9 cellular contexts compared by ENCODE assay signal in the genomic region with DNA sequence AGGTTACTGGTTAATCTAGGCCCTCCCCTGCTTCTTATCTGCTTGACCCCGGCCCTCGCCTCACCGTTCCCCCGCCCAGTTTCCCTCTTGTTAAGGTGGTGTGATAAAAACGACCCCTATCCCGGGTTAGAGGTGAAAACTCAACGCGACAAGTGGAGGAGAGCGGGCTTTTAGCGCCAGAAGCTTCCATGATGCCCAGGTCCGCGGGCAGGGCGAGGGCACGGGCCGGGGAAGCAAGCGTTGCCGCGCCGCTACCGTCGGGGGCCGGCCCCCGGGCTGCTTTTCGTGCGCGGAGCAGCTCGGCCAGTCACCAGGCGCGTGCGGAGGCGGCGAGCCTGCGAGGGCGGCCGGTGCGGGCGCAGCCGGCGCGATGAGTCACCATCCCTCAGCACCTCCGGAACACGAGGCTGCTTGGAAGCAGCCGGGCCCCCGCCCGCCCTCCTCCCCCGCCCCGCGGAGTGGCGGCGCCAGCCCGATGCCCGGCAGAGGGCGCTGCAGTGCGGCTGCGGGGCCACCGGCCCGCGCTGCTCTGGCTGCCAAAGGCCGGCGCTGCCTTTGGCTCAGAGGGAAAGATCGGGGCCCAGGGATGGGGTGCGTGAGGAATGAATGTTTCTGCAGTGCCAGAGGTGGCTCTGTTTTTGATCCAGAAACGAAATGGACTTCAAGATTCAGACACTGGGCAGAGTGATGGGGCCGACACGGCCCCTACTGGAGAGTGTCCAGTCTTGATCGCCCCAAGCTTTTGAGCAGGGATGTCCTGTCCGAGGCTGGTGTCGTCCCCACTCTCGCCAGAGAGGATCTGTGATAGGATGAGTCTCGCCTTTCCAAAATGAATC.
DNase-seq lines count a peak whose midpoint lies in the region; ATAC-seq and TF ChIP-seq lines count a peak whose summit lies in the region.
"Had no signal": no experiment of that assay in that cellular context is flagged by ENCODE, and none has a peak within 500 bp of the region (broad histone marks: within the 10 kb centered on the region; RNA-seq: fewer than 3 reads in every experiment).

No MANE protein-coding gene starts in this region.

- H3K27me3 Mint-ChIP-seq in natural killer cell treated with Interleukin-12 subunit alpha and Interleukin-12 subunit beta and Interleukin-15 and Interleukin-18, amount 100 ng/mL, for 72 hours: peaks cover 0 to 35% of the 10 kb centered on the region in 2 donors
- H3K27me3 Mint-ChIP-seq in stimulated activated memory B cell treated with anti-CD40 and anti-IgM and Interleukin-4, amounts not matched to agents 10 μg/mL and 1 μg/mL and 100 μg/mL, for 72 hours: peaks cover 12% of the 10 kb centered on the region

- DNase-seq in Ammon's horn (ENCODE audit: low spot score): peak; percentile 71
- peak; percentile 44 for DNase-seq in GM19238 (ENCODE audit: insufficient read length, low spot score)
- DNase-seq in activated T-helper 1 cell treated with Interleukin-2 at 50 U/mL for 16 hours (ENCODE audit: low read depth): peak; percentile 76
- peak; percentile 87 for DNase-seq in fibroblast of gingiva (ENCODE audit: low read depth)
- DNase-seq in natural killer cell treated with Interleukin-12 subunit alpha and Interleukin-12 subunit beta and Interleukin-15 and Interleukin-18, amount 100 ng/mL, for 72 hours (ENCODE audit: low spot score): peak; percentile 89

- peak; percentile 60 for ATAC-seq in HG03565 (IDR thresholded peaks at IDR 0.05; ENCODE audit: unreplicated experiment)
- peak; percentile 98 to 99 for ATAC-seq in natural killer cell treated with Interleukin-12 subunit alpha and Interleukin-12 subunit beta and Interleukin-15 and Interleukin-18, amount 100 ng/mL, for 72 hours
- ATAC-seq in stimulated activated memory B cell treated with anti-CD40 and anti-IgM and Interleukin-4, amounts not matched to agents 10 μg/mL and 1 μg/mL and 100 μg/mL, for 72 hours: peak; percentile 87

- H3K27ac Mint-ChIP-seq in natural killer cell treated with Interleukin-12 subunit alpha and Interleukin-12 subunit beta and Interleukin-15 and Interleukin-18, amount 100 ng/mL, for 72 hours: no peak overlapping the region
- no peak overlapping the region for H3K27ac Mint-ChIP-seq in stimulated activated memory B cell treated with anti-CD40 and anti-IgM and Interleukin-4, amounts not matched to agents 10 μg/mL and 1 μg/mL and 100 μg/mL, for 72 hours
- H3K27ac Mint-ChIP-seq: IgD-negative memory B cell had no signal

- no peaks in the 10 kb centered on the region for H3K9me3 Mint-ChIP-seq in natural killer cell treated with Interleukin-12 subunit alpha and Interleukin-12 subunit beta and Interleukin-15 and Interleukin-18, amount 100 ng/mL, for 72 hours
- no peaks in the 10 kb centered on the region for H3K9me3 Mint-ChIP-seq in stimulated activated memory B cell treated with anti-CD40 and anti-IgM and Interleukin-4, amounts not matched to agents 10 μg/mL and 1 μg/mL and 100 μg/mL, for 72 hours
- H3K9me3 Mint-ChIP-seq: IgD-negative memory B cell had no signal

- peaks cover 0 to 3% of the 10 kb centered on the region in 2 donors for H3K4me1 Mint-ChIP-seq in natural killer cell treated with Interleukin-12 subunit alpha and Interleukin-12 subunit beta and Interleukin-15 and Interleukin-18, amount 100 ng/mL, for 72 hours (ENCODE audit: low read depth in 2 of 2)
- H3K4me1 Mint-ChIP-seq in stimulated activated memory B cell treated with anti-CD40 and anti-IgM and Interleukin-4, amounts not matched to agents 10 μg/mL and 1 μg/mL and 100 μg/mL, for 72 hours: peaks cover 20% of the 10 kb centered on the region

- H3K36me3 Mint-ChIP-seq in natural killer cell treated with Interleukin-12 subunit alpha and Interleukin-12 subunit beta and Interleukin-15 and Interleukin-18, amount 100 ng/mL, for 72 hours: no peaks in the 10 kb centered on the region
- no peaks in the 10 kb centered on the region for H3K36me3 Mint-ChIP-seq in stimulated activated memory B cell treated with anti-CD40 and anti-IgM and Interleukin-4, amounts not matched to agents 10 μg/mL and 1 μg/mL and 100 μg/mL, for 72 hours

- no peak overlapping the region for H3K4me3 Mint-ChIP-seq in natural killer cell treated with Interleukin-12 subunit alpha and Interleukin-12 subunit beta and Interleukin-15 and Interleukin-18, amount 100 ng/mL, for 72 hours
- H3K4me3 Mint-ChIP-seq in stimulated activated memory B cell treated with anti-CD40 and anti-IgM and Interleukin-4, amounts not matched to agents 10 μg/mL and 1 μg/mL and 100 μg/mL, for 72 hours: peak overlapping the region; percentile 55

TF ChIP-seq in PFSK-1, 5 proteins besides CTCF, POLR2A, EP300 and RAD21:
- TF ChIP-seq TAF1 (IDR thresholded peaks at IDR 0.05; ENCODE audit: borderline replicate concordance, insufficient read depth, low read length) (no peak), FOXP2 (optimal IDR thresholded peaks at IDR 0.05; ENCODE audit: borderline replicate concordance, extremely low read depth, extremely low read length, insufficient read depth) (peak; percentile 94), POLR2AphosphoS5 (IDR thresholded peaks at IDR 0.05; ENCODE audit: low read depth, low read length) (no peak), SIN3A (IDR thresholded peaks at IDR 0.05; ENCODE audit: borderline replicate concordance, insufficient read depth, low read length) (no peak)
- TF ChIP-seq, protein P1, sequence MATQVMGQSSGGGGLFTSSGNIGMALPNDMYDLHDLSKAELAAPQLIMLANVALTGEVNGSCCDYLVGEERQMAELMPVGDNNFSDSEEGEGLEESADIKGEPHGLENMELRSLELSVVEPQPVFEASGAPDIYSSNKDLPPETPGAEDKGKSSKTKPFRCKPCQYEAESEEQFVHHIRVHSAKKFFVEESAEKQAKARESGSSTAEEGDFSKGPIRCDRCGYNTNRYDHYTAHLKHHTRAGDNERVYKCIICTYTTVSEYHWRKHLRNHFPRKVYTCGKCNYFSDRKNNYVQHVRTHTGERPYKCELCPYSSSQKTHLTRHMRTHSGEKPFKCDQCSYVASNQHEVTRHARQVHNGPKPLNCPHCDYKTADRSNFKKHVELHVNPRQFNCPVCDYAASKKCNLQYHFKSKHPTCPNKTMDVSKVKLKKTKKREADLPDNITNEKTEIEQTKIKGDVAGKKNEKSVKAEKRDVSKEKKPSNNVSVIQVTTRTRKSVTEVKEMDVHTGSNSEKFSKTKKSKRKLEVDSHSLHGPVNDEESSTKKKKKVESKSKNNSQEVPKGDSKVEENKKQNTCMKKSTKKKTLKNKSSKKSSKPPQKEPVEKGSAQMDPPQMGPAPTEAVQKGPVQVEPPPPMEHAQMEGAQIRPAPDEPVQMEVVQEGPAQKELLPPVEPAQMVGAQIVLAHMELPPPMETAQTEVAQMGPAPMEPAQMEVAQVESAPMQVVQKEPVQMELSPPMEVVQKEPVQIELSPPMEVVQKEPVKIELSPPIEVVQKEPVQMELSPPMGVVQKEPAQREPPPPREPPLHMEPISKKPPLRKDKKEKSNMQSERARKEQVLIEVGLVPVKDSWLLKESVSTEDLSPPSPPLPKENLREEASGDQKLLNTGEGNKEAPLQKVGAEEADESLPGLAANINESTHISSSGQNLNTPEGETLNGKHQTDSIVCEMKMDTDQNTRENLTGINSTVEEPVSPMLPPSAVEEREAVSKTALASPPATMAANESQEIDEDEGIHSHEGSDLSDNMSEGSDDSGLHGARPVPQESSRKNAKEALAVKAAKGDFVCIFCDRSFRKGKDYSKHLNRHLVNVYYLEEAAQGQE (IDR thresholded peaks at IDR 0.05; ENCODE audit: insufficient read depth in 1 of 2, low read depth in 2 of 2, low read length in 2 of 2): peak in 1 of 2 experiments; percentile 18; a peak in 1 of 4 replicates

Comparison
In these comparisons a context has a peak if more than half of its experiments do, and no peak if none do; other contexts are left out.
1. Peak in every context shown above with its lines: DNase-seq and ATAC-seq.